Comparison of ENCODE assay signal across 8 cellular contexts in the genomic region with DNA sequence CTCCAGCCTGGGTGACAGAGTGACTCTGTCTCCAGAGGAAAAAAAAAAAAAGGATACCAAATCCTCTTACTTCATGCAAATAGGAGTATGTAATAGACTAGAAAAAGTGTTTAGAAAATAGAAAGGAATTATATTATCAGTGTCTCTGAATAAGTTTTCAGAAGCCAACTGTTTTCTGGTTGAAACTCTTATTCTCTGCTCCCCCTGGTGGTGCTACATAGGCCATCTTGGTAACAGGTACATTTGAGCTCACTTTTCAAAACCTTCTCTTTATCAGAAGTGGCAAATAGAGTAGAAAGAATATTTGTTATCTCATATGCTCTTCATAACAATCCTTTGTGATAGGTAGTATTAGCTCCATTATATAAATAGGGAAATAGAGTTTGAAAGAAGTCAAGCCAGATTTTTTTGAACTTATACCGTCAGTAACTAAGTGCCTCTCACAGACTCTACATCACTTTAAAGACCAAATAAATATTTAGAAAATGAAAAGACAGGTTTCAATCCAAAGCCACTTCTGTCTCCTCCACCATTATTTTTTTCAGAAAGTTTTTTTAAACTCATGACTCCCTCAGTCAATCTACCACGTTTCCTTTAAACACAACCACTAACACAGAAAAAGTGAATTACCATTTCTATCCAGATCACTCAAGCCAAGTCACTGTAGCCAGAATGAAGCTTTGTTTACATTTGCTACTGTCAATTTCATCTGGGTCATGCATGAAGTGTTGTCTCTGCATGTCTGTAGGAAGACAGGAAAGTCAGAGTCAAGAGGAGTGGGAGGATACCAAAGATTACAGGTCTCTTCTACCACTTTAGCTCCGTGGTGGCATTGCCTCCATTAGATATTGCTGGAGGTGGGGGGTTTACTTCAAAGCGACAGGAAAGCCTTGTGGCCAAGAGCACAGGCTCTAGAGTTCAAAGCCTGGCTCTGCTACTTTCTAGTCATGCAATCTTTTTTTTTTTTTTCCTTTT. TPM values are rescaled to one million over a fixed set of nuclear protein-coding genes. Genes with fewer than 3 reads are reported as not detected.
DNase-seq lines count a peak whose midpoint lies in the region; ATAC-seq and TF ChIP-seq lines count a peak whose summit lies in the region.

No MANE protein-coding gene starts in this region.

- TF ChIP-seq CTCF in MCF 10A (IDR thresholded peaks at IDR 0.05; ENCODE audit: unreplicated experiment) (peak; percentile 53), mesothelial cell of epicardium (IDR thresholded peaks at IDR 0.05; ENCODE audit: unreplicated experiment) (peak; percentile 39)

- no peaks in the 10 kb centered on the region for H3K27me3 Mint-ChIP-seq in MCF 10A (ENCODE audit: insufficient read depth, unreplicated experiment)
- no peaks in the 10 kb centered on the region for H3K27me3 Mint-ChIP-seq in mesothelial cell of epicardium (ENCODE audit: low read depth)

- ATAC-seq in HG03442 (IDR thresholded peaks at IDR 0.05; ENCODE audit: unreplicated experiment) (peak; percentile 36), GM18909 (IDR thresholded peaks at IDR 0.05; ENCODE audit: poor library complexity, unreplicated experiment) (no peak)

- no peaks in the 10 kb centered on the region for H3K36me3 Mint-ChIP-seq in MCF 10A (ENCODE audit: insufficient read depth, unreplicated experiment)
- no peaks in the 10 kb centered on the region for H3K36me3 Mint-ChIP-seq in mesothelial cell of epicardium

- POLR2A ChIA-PET in MCF 10A (lab: Yijun Ruan, JAX): interaction anchor here (0.6 to 1.2 kb wide), 4 partner anchors 51 to 442 kb away, joined by 3 to 4 read pairs (median 3); no protein-coding TSS in a partner anchor

- H3K4me1 Mint-ChIP-seq in MCF 10A (ENCODE audit: insufficient read depth, unreplicated experiment) (no peaks in the 10 kb centered on the region), mesothelial cell of epicardium (no peaks in the 10 kb centered on the region)

- no peaks in the 10 kb centered on the region for H3K9me3 Mint-ChIP-seq in MCF 10A (ENCODE audit: unreplicated experiment)
- no peaks in the 10 kb centered on the region for H3K9me3 Mint-ChIP-seq in mesothelial cell of epicardium

- H3K27ac Mint-ChIP-seq in MCF 10A (ENCODE audit: low read depth, unreplicated experiment) (no peak overlapping the region), mesothelial cell of epicardium (no peak overlapping the region)

- intact Hi-C loops in MCF 10A (cut with micrococcal nuclease): loop anchor here (1.0 kb wide), 1 partner anchor 216 kb away; no protein-coding TSS in a partner anchor

- CTCF ChIA-PET in MCF 10A (lab: Yijun Ruan, JAX): interaction anchor here (0.6 to 7.8 kb wide), 61 partner anchors 9 to 625 kb away, joined by 3 to 125 read pairs (median 4); partner anchors contain the start of gene SLC35D1

- peak; percentile 10 to 23 for DNase-seq in NCI-H446 (lab: John Stamatoyannopoulos, UW)
- no peak for DNase-seq in NCI-H446 treated with DMSO at 0.1 percent for 48 hours (lab: John Stamatoyannopoulos, UW)
- DNase-seq in T follicular helper cell (ENCODE audit: low read depth): peak; percentile 18
- peak; percentile 51 for DNase-seq in MCF 10A (ENCODE audit: unreplicated experiment)
- DNase-seq in mesothelial cell of epicardium (ENCODE audit: low spot score in 2 of 2, unreplicated experiment in 2 of 2): no peak
- no peak for DNase-seq in NCI-H1092 (lab: John Stamatoyannopoulos, UW)

- H3K4me3 Mint-ChIP-seq in MCF 10A (ENCODE audit: unreplicated experiment) (no peak overlapping the region), mesothelial cell of epicardium (no peak overlapping the region)

- BruUV-seq in MCF 10A (replicated peaks; lab: Mats Ljungman, UMichigan): no TSS peak

RNA-seq across cellular contexts. Expression of gene IL23R, which starts 45.6 kb away (rescaled TPM):
- total RNA-seq in MCF 10A (2022): not detected in 2 replicates
- 0.09 TPM in 1 of 3 replicates, not detected in the others for total RNA-seq in mesothelial cell of epicardium

Comparison
In these comparisons a context has a peak if more than half of its experiments do, and no peak if none do; other contexts are left out.
1. DNase-seq: peak in NCI-H446 (2 of 2), T follicular helper cell (single experiment) and MCF 10A (single experiment); none in NCI-H446 treated with DMSO at 0.1 percent for 48 hours (single experiment), mesothelial cell of epicardium (0 of 2) and NCI-H1092 (single experiment).